Comparison of ENCODE assay signal across 1 cellular context in genomic region chr17:57892820-57893595, GRCh38.
A peak's percentile ranks its signal among the peaks of the same experiment; 100 is the strongest.
TF ChIP-seq lines count a peak whose summit lies in the region.

No MANE protein-coding gene starts in this region.

TF ChIP-seq in HepG2, 621 proteins besides CTCF, POLR2A, EP300 and RAD21 (continued from another document and continues in another):
- TF ChIP-seq ZNF770 (CRISPR knock-in tag; IDR thresholded peaks at IDR 0.05) = peak; percentile 69
- TF ChIP-seq ZNF891 (CRISPR knock-in tag; IDR thresholded peaks at IDR 0.05) = peak; percentile 76; the same call in 1 of the 2 replicates
- no peak for TF ChIP-seq SOX6 (IDR thresholded peaks at IDR 0.05)
- peak; percentile 62 for TF ChIP-seq SOX6 (CRISPR knock-in tag; IDR thresholded peaks at IDR 0.05)
- 0 out of 2 replicates have a peak, but pooled peaks have one; percentile 38 for TF ChIP-seq E2F5 (CRISPR knock-in tag; conservative IDR thresholded peaks at IDR 0.05)
- TF ChIP-seq MED1 (CRISPR knock-in tag; IDR thresholded peaks at IDR 0.05) = peak; percentile 52; the same call in 1 of the 2 replicates
- TF ChIP-seq MED8 (CRISPR knock-in tag; IDR thresholded peaks at IDR 0.05; ENCODE audit: insufficient replicate concordance) = peak; percentile 41
- TF ChIP-seq ZNF350 (CRISPR knock-in tag; IDR thresholded peaks at IDR 0.05; ENCODE audit: borderline replicate concordance, low read depth) = peak; percentile 86; the same call in 1 of the 2 replicates
- no peak for TF ChIP-seq MTF1 (CRISPR knock-in tag; IDR thresholded peaks at IDR 0.05)
- no peak for TF ChIP-seq IRX3 (CRISPR knock-in tag; IDR thresholded peaks at IDR 0.05; ENCODE audit: borderline replicate concordance, low read depth)
- TF ChIP-seq KLF9 (CRISPR knock-in tag; IDR thresholded peaks at IDR 0.05; ENCODE audit: low read depth) = no peak
- TF ChIP-seq HNRNPLL (IDR thresholded peaks at IDR 0.05; ENCODE audit: low read depth, low read length, poor library complexity, severe bottlenecking) = peak; percentile 29
- TF ChIP-seq GATAD1 (CRISPR knock-in tag; IDR thresholded peaks at IDR 0.05) = 0 out of 2 replicates have a peak, but pooled peaks have one; percentile 59
- TF ChIP-seq THYN1 (CRISPR knock-in tag; IDR thresholded peaks at IDR 0.05; ENCODE audit: borderline replicate concordance, low read depth) = no peak; the same call in 1 of the 2 replicates
- TF ChIP-seq FOXP1 (IDR thresholded peaks at IDR 0.05) = no peak
- TF ChIP-seq FOXP1 (CRISPR knock-in tag; IDR thresholded peaks at IDR 0.05) = peak; percentile 15; the same call in 1 of the 2 replicates
- TF ChIP-seq, protein P1, sequence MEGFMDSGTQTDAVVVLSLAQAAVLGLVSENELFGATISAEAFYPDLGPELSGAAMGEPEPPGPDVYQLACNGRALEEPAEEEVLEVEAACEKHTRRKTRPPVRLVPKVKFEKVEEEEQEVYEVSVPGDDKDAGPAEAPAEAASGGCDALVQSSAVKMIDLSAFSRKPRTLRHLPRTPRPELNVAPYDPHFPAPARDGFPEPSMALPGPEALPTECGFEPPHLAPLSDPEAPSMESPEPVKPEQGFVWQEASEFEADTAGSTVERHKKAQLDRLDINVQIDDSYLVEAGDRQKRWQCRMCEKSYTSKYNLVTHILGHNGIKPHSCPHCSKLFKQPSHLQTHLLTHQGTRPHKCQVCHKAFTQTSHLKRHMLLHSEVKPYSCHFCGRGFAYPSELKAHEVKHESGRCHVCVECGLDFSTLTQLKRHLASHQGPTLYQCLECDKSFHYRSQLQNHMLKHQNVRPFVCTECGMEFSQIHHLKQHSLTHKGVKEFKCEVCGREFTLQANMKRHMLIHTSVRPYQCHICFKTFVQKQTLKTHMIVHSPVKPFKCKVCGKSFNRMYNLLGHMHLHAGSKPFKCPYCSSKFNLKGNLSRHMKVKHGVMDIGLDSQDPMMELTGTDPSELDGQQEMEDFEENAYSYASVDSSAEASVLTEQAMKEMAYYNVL (CRISPR knock-in tag; IDR thresholded peaks at IDR 0.05; ENCODE audit: borderline replicate concordance) = 0 out of 2 replicates have a peak, but pooled peaks have one; percentile 36
- TF ChIP-seq ZNF280D (CRISPR knock-in tag; IDR thresholded peaks at IDR 0.05) = peak; percentile 56; the same call in 1 of the 2 replicates
- peak; percentile 33; the same call in 1 of the 2 replicates for TF ChIP-seq KLF13 (CRISPR knock-in tag; IDR thresholded peaks at IDR 0.05)
- no peak for TF ChIP-seq BRCA1 (CRISPR knock-in tag; IDR thresholded peaks at IDR 0.05)
- TF ChIP-seq, protein P2, sequence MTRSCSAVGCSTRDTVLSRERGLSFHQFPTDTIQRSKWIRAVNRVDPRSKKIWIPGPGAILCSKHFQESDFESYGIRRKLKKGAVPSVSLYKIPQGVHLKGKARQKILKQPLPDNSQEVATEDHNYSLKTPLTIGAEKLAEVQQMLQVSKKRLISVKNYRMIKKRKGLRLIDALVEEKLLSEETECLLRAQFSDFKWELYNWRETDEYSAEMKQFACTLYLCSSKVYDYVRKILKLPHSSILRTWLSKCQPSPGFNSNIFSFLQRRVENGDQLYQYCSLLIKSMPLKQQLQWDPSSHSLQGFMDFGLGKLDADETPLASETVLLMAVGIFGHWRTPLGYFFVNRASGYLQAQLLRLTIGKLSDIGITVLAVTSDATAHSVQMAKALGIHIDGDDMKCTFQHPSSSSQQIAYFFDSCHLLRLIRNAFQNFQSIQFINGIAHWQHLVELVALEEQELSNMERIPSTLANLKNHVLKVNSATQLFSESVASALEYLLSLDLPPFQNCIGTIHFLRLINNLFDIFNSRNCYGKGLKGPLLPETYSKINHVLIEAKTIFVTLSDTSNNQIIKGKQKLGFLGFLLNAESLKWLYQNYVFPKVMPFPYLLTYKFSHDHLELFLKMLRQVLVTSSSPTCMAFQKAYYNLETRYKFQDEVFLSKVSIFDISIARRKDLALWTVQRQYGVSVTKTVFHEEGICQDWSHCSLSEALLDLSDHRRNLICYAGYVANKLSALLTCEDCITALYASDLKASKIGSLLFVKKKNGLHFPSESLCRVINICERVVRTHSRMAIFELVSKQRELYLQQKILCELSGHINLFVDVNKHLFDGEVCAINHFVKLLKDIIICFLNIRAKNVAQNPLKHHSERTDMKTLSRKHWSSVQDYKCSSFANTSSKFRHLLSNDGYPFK (CRISPR knock-in tag; IDR thresholded peaks at IDR 0.05; ENCODE audit: borderline replicate concordance) = peak; percentile 88
- peak; percentile 45 for TF ChIP-seq CREM (IDR thresholded peaks at IDR 0.05)
- no peak for TF ChIP-seq CREM (CRISPR knock-in tag; IDR thresholded peaks at IDR 0.05)
- no peak for TF ChIP-seq HBP1 (CRISPR knock-in tag; IDR thresholded peaks at IDR 0.05; ENCODE audit: low read depth)
- peak; percentile 22; the same call in 1 of the 2 replicates for TF ChIP-seq ERF (CRISPR knock-in tag; IDR thresholded peaks at IDR 0.05)
- peak; percentile 20; the same call in 1 of the 2 replicates for TF ChIP-seq KAT8 (CRISPR knock-in tag; IDR thresholded peaks at IDR 0.05)
- no peak for TF ChIP-seq ZNF660 (CRISPR knock-in tag; IDR thresholded peaks at IDR 0.05; ENCODE audit: borderline replicate concordance, low read depth)
- TF ChIP-seq SALL2 (CRISPR knock-in tag; IDR thresholded peaks at IDR 0.05) = no peak; the same call in 1 of the 2 replicates
- TF ChIP-seq U2AF2 (IDR thresholded peaks at IDR 0.05; ENCODE audit: low read depth, low read length) = 0 out of 2 replicates have a peak, but pooled peaks have one; percentile 73
- TF ChIP-seq JUNB (CRISPR knock-in tag; IDR thresholded peaks at IDR 0.05; ENCODE audit: borderline replicate concordance) = no peak
- 0 out of 2 replicates have a peak, but pooled peaks have one; percentile 36 for TF ChIP-seq ZNF260 (CRISPR knock-in tag; IDR thresholded peaks at IDR 0.05; ENCODE audit: borderline replicate concordance, low read depth)
- TF ChIP-seq, protein P3, sequence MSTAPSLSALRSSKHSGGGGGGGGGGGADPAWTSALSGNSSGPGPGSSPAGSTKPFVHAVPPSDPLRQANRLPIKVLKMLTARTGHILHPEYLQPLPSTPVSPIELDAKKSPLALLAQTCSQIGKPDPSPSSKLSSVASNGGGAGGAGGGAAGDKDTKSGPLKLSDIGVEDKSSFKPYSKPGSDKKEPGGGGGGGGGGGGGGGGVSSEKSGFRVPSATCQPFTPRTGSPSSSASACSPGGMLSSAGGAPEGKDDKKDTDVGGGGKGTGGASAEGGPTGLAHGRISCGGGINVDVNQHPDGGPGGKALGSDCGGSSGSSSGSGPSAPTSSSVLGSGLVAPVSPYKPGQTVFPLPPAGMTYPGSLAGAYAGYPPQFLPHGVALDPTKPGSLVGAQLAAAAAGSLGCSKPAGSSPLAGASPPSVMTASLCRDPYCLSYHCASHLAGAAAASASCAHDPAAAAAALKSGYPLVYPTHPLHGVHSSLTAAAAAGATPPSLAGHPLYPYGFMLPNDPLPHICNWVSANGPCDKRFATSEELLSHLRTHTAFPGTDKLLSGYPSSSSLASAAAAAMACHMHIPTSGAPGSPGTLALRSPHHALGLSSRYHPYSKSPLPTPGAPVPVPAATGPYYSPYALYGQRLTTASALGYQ (CRISPR knock-in tag; IDR thresholded peaks at IDR 0.05) = peak; percentile 45; the same call in 1 of the 2 replicates
- peak; percentile 18; the same call in 1 of the 2 replicates for TF ChIP-seq ZMYM3 (CRISPR knock-in tag; IDR thresholded peaks at IDR 0.05)
- TF ChIP-seq FOSL1 (CRISPR knock-in tag; IDR thresholded peaks at IDR 0.05; ENCODE audit: borderline replicate concordance) = no peak
- TF ChIP-seq ZNF619 (CRISPR knock-in tag; IDR thresholded peaks at IDR 0.05) = peak; percentile 19
- TF ChIP-seq, protein P4, sequence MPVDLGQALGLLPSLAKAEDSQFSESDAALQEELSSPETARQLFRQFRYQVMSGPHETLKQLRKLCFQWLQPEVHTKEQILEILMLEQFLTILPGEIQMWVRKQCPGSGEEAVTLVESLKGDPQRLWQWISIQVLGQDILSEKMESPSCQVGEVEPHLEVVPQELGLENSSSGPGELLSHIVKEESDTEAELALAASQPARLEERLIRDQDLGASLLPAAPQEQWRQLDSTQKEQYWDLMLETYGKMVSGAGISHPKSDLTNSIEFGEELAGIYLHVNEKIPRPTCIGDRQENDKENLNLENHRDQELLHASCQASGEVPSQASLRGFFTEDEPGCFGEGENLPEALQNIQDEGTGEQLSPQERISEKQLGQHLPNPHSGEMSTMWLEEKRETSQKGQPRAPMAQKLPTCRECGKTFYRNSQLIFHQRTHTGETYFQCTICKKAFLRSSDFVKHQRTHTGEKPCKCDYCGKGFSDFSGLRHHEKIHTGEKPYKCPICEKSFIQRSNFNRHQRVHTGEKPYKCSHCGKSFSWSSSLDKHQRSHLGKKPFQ (CRISPR knock-in tag; IDR thresholded peaks at IDR 0.05; ENCODE audit: insufficient replicate concordance) = no peak
